Comparison of ENCODE assay signal across 3 cellular contexts in the genomic region with DNA sequence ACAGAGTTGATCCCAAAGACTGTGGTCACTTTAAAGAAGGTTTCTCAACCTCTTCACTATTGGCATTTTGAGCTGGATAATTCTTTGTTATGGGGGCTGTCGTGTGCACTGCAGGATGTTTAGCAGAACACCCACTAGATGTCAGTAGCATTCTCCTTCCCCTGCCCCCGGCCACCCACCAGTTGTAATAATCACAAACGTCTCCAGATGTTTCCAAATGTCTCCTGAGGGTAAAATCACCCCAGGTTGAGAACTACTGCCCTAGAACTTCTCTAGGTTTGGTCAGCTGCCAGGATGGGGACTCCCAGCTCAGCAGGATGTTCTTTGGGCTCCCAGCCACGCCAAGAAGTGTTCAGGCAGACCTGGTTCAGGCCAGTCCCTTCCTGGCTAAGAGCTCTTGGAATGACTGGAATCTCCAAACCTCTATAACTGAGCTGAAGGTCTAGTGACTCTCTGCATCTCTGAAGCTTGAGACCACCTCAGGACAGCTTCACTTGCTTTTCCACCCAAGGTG.
A peak's percentile ranks its signal among the peaks of the same experiment; 100 is the strongest.
TF ChIP-seq lines count a peak whose summit lies in the region.

No MANE protein-coding gene starts in this region.

TF ChIP-seq in HEK293T, 16 proteins besides CTCF, POLR2A, EP300 and RAD21:
- TF ChIP-seq L3MBTL2 (conservative IDR thresholded peaks at IDR 0.05) = no peak
- TF ChIP-seq, protein P1, sequence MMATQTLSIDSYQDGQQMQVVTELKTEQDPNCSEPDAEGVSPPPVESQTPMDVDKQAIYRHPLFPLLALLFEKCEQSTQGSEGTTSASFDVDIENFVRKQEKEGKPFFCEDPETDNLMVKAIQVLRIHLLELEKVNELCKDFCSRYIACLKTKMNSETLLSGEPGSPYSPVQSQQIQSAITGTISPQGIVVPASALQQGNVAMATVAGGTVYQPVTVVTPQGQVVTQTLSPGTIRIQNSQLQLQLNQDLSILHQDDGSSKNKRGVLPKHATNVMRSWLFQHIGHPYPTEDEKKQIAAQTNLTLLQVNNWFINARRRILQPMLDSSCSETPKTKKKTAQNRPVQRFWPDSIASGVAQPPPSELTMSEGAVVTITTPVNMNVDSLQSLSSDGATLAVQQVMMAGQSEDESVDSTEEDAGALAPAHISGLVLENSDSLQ (IDR thresholded peaks at IDR 0.05) = no peak
- TF ChIP-seq TARDBP (IDR thresholded peaks at IDR 0.05) = no peak
- no peak for TF ChIP-seq FOXM1 (IDR thresholded peaks at IDR 0.05; ENCODE audit: borderline replicate concordance)
- TF ChIP-seq ZNF384 (IDR thresholded peaks at IDR 0.05) = no peak
- no peak for TF ChIP-seq BHLHE40 (IDR thresholded peaks at IDR 0.05; ENCODE audit: borderline replicate concordance)
- no peak for TF ChIP-seq HDGF (IDR thresholded peaks at IDR 0.05; ENCODE audit: borderline replicate concordance)
- TF ChIP-seq ARNT (IDR thresholded peaks at IDR 0.05) = no peak
- TF ChIP-seq NFRKB (IDR thresholded peaks at IDR 0.05) = no peak
- TF ChIP-seq SUZ12 (IDR thresholded peaks at IDR 0.05) = no peak
- no peak for TF ChIP-seq LEF1 (IDR thresholded peaks at IDR 0.05; ENCODE audit: borderline replicate concordance)
- TF ChIP-seq CTBP1 (IDR thresholded peaks at IDR 0.05; ENCODE audit: borderline replicate concordance) = no peak
- no peak for TF ChIP-seq ELF4 (IDR thresholded peaks at IDR 0.05)
- no peak for TF ChIP-seq FOXA1 (IDR thresholded peaks at IDR 0.05)
- no peak for TF ChIP-seq SP1 (IDR thresholded peaks at IDR 0.05)
- no peak for TF ChIP-seq FOXK2 (IDR thresholded peaks at IDR 0.05)

TF ChIP-seq in SK-N-SH treated with all-trans-retinoic acid at 6 μM for 48 hours, 23 proteins besides CTCF, POLR2A, EP300 and RAD21:
- TF ChIP-seq BACH2 (CRISPR knock-in tag; IDR thresholded peaks at IDR 0.05; ENCODE audit: borderline replicate concordance) = no peak
- TF ChIP-seq ZC3H10 (CRISPR knock-in tag; IDR thresholded peaks at IDR 0.05) = no peak
- TF ChIP-seq GLIS3 (CRISPR knock-in tag; IDR thresholded peaks at IDR 0.05) = no peak
- TF ChIP-seq, protein P2, sequence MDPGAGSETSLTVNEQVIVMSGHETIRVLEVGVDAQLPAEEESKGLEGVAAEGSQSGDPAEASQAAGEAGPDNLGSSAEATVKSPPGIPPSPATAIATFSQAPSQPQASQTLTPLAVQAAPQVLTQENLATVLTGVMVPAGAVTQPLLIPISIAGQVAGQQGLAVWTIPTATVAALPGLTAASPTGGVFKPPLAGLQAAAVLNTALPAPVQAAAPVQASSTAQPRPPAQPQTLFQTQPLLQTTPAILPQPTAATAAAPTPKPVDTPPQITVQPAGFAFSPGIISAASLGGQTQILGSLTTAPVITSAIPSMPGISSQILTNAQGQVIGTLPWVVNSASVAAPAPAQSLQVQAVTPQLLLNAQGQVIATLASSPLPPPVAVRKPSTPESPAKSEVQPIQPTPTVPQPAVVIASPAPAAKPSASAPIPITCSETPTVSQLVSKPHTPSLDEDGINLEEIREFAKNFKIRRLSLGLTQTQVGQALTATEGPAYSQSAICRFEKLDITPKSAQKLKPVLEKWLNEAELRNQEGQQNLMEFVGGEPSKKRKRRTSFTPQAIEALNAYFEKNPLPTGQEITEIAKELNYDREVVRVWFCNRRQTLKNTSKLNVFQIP (CRISPR knock-in tag; IDR thresholded peaks at IDR 0.05; ENCODE audit: borderline replicate concordance, low read depth) = no peak
- TF ChIP-seq OSR1 (CRISPR knock-in tag; IDR thresholded peaks at IDR 0.05) = no peak
- TF ChIP-seq PPARA (CRISPR knock-in tag; IDR thresholded peaks at IDR 0.05; ENCODE audit: borderline replicate concordance) = no peak
- no peak for TF ChIP-seq TCF4 (CRISPR knock-in tag; IDR thresholded peaks at IDR 0.05; ENCODE audit: borderline replicate concordance)
- TF ChIP-seq ZNF70 (CRISPR knock-in tag; IDR thresholded peaks at IDR 0.05) = no peak
- no peak for TF ChIP-seq ZFP30 (CRISPR knock-in tag; IDR thresholded peaks at IDR 0.05)
- no peak for TF ChIP-seq CSRNP3 (CRISPR knock-in tag; IDR thresholded peaks at IDR 0.05)
- TF ChIP-seq ZNF565 (CRISPR knock-in tag; conservative IDR thresholded peaks at IDR 0.05; ENCODE audit: low read depth) = no peak

TF ChIP-seq in H1, 55 proteins besides CTCF, POLR2A, EP300 and RAD21:
- TF ChIP-seq TEAD4 (IDR thresholded peaks at IDR 0.05; ENCODE audit: low read depth, low read length) = peak; percentile 64
- no peak for TF ChIP-seq TAF7 (optimal IDR thresholded peaks at IDR 0.05; ENCODE audit: borderline replicate concordance, low read depth, low read length)
- TF ChIP-seq, protein P3, sequence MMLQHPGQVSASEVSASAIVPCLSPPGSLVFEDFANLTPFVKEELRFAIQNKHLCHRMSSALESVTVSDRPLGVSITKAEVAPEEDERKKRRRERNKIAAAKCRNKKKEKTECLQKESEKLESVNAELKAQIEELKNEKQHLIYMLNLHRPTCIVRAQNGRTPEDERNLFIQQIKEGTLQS (IDR thresholded peaks at IDR 0.05; ENCODE audit: insufficient read depth, low read depth, low read length) = no peak
